In genomic region chr17:81440511-81441244, GRCh38 we compare ENCODE assay signal across 1 cellular context.
TF ChIP-seq lines count a peak whose summit lies in the region.

No MANE protein-coding gene starts in this region.

TF ChIP-seq in HepG2, 621 proteins besides CTCF, POLR2A, EP300 and RAD21 (continued from another document):
- TF ChIP-seq, protein P1, sequence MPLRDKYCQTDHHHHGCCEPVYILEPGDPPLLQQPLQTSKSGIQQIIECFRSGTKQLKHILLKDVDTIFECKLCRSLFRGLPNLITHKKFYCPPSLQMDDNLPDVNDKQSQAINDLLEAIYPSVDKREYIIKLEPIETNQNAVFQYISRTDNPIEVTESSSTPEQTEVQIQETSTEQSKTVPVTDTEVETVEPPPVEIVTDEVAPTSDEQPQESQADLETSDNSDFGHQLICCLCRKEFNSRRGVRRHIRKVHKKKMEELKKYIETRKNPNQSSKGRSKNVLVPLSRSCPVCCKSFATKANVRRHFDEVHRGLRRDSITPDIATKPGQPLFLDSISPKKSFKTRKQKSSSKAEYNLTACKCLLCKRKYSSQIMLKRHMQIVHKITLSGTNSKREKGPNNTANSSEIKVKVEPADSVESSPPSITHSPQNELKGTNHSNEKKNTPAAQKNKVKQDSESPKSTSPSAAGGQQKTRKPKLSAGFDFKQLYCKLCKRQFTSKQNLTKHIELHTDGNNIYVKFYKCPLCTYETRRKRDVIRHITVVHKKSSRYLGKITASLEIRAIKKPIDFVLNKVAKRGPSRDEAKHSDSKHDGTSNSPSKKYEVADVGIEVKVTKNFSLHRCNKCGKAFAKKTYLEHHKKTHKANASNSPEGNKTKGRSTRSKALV (CRISPR knock-in tag; IDR thresholded peaks at IDR 0.05): no peak
- peak; percentile 84 for TF ChIP-seq STAG1 (CRISPR knock-in tag; IDR thresholded peaks at IDR 0.05)
- no peak for TF ChIP-seq RERE (CRISPR knock-in tag; IDR thresholded peaks at IDR 0.05; ENCODE audit: low read depth)
- TF ChIP-seq NFATC3 (CRISPR knock-in tag; IDR thresholded peaks at IDR 0.05): no peak
- TF ChIP-seq ZNF30 (CRISPR knock-in tag; IDR thresholded peaks at IDR 0.05): no peak
- TF ChIP-seq ZNF20 (CRISPR knock-in tag; IDR thresholded peaks at IDR 0.05): no peak
- peak; percentile 99 for TF ChIP-seq ZNF142 (CRISPR knock-in tag; IDR thresholded peaks at IDR 0.05)
- TF ChIP-seq DMAP1 (CRISPR knock-in tag; IDR thresholded peaks at IDR 0.05): no peak
- no peak for TF ChIP-seq SMAD3 (CRISPR knock-in tag; IDR thresholded peaks at IDR 0.05)
- no peak for TF ChIP-seq NFYC (CRISPR knock-in tag; IDR thresholded peaks at IDR 0.05)
- TF ChIP-seq HNRNPL (IDR thresholded peaks at IDR 0.05; ENCODE audit: low read depth, low read length): 0 out of 2 replicates have a peak, but pooled peaks have one; percentile 25
- TF ChIP-seq SP5 (CRISPR knock-in tag; IDR thresholded peaks at IDR 0.05; ENCODE audit: borderline replicate concordance, low read depth): no peak
- TF ChIP-seq PATZ1 (CRISPR knock-in tag; IDR thresholded peaks at IDR 0.05): peak; percentile 39; the same call in 1 of the 2 replicates
- TF ChIP-seq, protein P2, sequence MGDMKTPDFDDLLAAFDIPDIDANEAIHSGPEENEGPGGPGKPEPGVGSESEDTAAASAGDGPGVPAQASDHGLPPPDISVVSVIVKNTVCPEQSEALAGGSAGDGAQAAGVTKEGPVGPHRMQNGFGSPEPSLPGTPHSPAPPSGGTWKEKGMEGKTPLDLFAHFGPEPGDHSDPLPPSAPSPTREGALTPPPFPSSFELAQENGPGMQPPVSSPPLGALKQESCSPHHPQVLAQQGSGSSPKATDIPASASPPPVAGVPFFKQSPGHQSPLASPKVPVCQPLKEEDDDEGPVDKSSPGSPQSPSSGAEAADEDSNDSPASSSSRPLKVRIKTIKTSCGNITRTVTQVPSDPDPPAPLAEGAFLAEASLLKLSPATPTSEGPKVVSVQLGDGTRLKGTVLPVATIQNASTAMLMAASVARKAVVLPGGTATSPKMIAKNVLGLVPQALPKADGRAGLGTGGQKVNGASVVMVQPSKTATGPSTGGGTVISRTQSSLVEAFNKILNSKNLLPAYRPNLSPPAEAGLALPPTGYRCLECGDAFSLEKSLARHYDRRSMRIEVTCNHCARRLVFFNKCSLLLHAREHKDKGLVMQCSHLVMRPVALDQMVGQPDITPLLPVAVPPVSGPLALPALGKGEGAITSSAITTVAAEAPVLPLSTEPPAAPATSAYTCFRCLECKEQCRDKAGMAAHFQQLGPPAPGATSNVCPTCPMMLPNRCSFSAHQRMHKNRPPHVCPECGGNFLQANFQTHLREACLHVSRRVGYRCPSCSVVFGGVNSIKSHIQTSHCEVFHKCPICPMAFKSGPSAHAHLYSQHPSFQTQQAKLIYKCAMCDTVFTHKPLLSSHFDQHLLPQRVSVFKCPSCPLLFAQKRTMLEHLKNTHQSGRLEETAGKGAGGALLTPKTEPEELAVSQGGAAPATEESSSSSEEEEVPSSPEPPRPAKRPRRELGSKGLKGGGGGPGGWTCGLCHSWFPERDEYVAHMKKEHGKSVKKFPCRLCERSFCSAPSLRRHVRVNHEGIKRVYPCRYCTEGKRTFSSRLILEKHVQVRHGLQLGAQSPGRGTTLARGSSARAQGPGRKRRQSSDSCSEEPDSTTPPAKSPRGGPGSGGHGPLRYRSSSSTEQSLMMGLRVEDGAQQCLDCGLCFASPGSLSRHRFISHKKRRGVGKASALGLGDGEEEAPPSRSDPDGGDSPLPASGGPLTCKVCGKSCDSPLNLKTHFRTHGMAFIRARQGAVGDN (CRISPR knock-in tag; IDR thresholded peaks at IDR 0.05): peak; percentile 25; the same call in 1 of the 2 replicates
- no peak for TF ChIP-seq ZBTB43 (CRISPR knock-in tag; conservative IDR thresholded peaks at IDR 0.05)
- peak; percentile 36; the same call in 1 of the 2 replicates for TF ChIP-seq HOXA3 (CRISPR knock-in tag; IDR thresholded peaks at IDR 0.05)
- TF ChIP-seq RARG (CRISPR knock-in tag; IDR thresholded peaks at IDR 0.05; ENCODE audit: low read depth): no peak
- TF ChIP-seq CHD2 (IDR thresholded peaks at IDR 0.05; ENCODE audit: low read depth, low read length): no peak
- TF ChIP-seq SCMH1 (CRISPR knock-in tag; IDR thresholded peaks at IDR 0.05; ENCODE audit: borderline replicate concordance): no peak
- no peak for TF ChIP-seq CCAR2 (optimal IDR thresholded peaks at IDR 0.05; ENCODE audit: low read depth, low read length)
- TF ChIP-seq JDP2 (CRISPR knock-in tag; IDR thresholded peaks at IDR 0.05; ENCODE audit: borderline replicate concordance): no peak
- TF ChIP-seq, protein P3, sequence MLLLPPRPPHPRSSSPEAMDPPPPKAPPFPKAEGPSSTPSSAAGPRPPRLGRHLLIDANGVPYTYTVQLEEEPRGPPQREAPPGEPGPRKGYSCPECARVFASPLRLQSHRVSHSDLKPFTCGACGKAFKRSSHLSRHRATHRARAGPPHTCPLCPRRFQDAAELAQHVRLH (CRISPR knock-in tag; IDR thresholded peaks at IDR 0.05; ENCODE audit: borderline replicate concordance, low read depth): peak; percentile 42; the same call in 1 of the 2 replicates
- TF ChIP-seq GABPB1 (CRISPR knock-in tag; IDR thresholded peaks at IDR 0.05): 0 out of 2 replicates have a peak, but pooled peaks have one; percentile 12
TF ChIP-seq in HepG2: peak in this region for 24.
